ENCODE assay signal across 16 cellular contexts in genomic region chr13:56864451-56864850, GRCh38.
"Had no signal": no experiment of that assay in that cellular context is flagged by ENCODE, and none has a peak within 500 bp of the region (broad histone marks: within the 10 kb centered on the region; RNA-seq: fewer than 3 reads in every experiment).

No MANE protein-coding gene starts in this region.

- H3K36me3 ChIP-seq: gastrocnemius medialis, left lung, lower lobe of right lung, neural progenitor cell, ovary had no signal

- H3K4me1 ChIP-seq: gastrocnemius medialis, left lung, lower lobe of right lung, neural progenitor cell had no signal

- ATAC-seq: gastrocnemius medialis; left lung; lower lobe of right lung; natural killer cell treated with Interleukin-12 subunit alpha and Interleukin-12 subunit beta and Interleukin-15 and Interleukin-18, amount 100 ng/mL, for 72 hours; right cardiac atrium had no signal

- H3K9me3 ChIP-seq: gastrocnemius medialis, left lung, lower lobe of right lung, ovary had no signal

- H3K27ac ChIP-seq: gastrocnemius medialis, left lung, lower lobe of right lung, neural progenitor cell, ovary had no signal

- H3K4me2 ChIP-seq: neural progenitor cell had no signal

- H2AFZ ChIP-seq: neural progenitor cell had no signal

- H3K9ac ChIP-seq: neural progenitor cell had no signal

- H3K27me3 ChIP-seq: gastrocnemius medialis, left lung, neural progenitor cell, ovary had no signal

- DNase-seq: dermis blood vessel endothelial cell; erythroblast; gastrocnemius medialis; glutamatergic neuron; islet precursor cell; left lung; lower lobe of right lung; nucleus accumbens; ovary; right cardiac atrium; small intestine; stimulated activated CD4-positive, alpha-beta T cell treated with anti-CD3 and anti-CD28 coated beads, Interleukin-12 subunit alpha, Interleukin-12 subunit beta, amount 100 ng/mL, for 4 hours; stimulated activated naive CD4-positive, alpha-beta T cell treated with Interleukin-2 at 50 U/mL for 16 hours; trophoblast cell had no signal

- H3K4me3 ChIP-seq: gastrocnemius medialis, left lung, lower lobe of right lung, neural progenitor cell, ovary had no signal
